Comparison of ENCODE assay signal across 14 cellular contexts in the genomic region with DNA sequence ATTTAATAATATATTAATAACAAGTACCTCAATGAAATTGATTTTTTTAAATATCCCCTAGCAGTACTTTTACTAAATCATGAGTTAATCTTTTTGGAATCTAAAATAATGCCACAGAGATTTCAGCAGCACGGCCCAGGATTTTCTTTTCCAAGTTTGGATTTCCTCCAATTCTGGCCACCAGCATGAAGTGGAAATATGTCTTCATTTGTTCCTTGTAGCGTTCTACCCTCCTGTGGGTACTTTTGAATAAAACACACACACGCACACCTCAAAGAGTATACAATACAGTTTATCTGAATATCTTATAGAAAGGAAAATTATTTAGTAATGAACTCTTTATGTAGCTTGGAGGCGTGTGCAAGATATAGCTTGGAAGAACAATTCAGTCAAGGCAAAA.
"Had no signal": no experiment of that assay in that cellular context is flagged by ENCODE, and none has a peak within 500 bp of the region (broad histone marks: within the 10 kb centered on the region; RNA-seq: fewer than 3 reads in every experiment).

No MANE protein-coding gene starts in this region.

- DNase-seq: activated CD4-positive, alpha-beta T cell treated with anti-CD3 and anti-CD28 coated beads for 4 hours; activated CD8-positive, alpha-beta memory T cell treated with anti-CD3 and anti-CD28 coated beads, Interleukin-2, amount 50 U/mL, for 4 hours; activated CD8-positive, alpha-beta T cell treated with anti-CD3 and anti-CD28 coated beads for 36 hours; cerebellar nuclear complex; dorsolateral prefrontal cortex; mesendoderm; ovary; stimulated activated CD4-positive, alpha-beta T cell treated with anti-CD3 and anti-CD28 coated beads, Interleukin-15, amount 100 ng/mL, for 24 hours; stimulated activated CD4-positive, alpha-beta T cell treated with anti-CD3 and anti-CD28 coated beads, Interleukin-4, amount 100 ng/mL, for 24 hours; stimulated activated naive CD8-positive, alpha-beta T cell treated with anti-CD3 and anti-CD28 coated beads, Interleukin-15, amount 100 ng/mL, for 72 hours; T-helper 1 cell had no signal

- H2AFZ ChIP-seq: hepatocyte, neural progenitor cell had no signal

- H3K9me3 Mint-ChIP-seq: activated CD8-positive, alpha-beta T cell treated with anti-CD3 and anti-CD28 coated beads for 36 hours; brain; neural progenitor cell; stimulated activated naive CD8-positive, alpha-beta T cell treated with anti-CD3 and anti-CD28 coated beads, Interleukin-15, amount 100 ng/mL, for 72 hours had no signal

- H3K4me1 Mint-ChIP-seq: stimulated activated naive CD8-positive, alpha-beta T cell treated with anti-CD3 and anti-CD28 coated beads, Interleukin-15, amount 100 ng/mL, for 72 hours had no signal

- H3K9me3 ChIP-seq: ovary had no signal

- H3K27ac Mint-ChIP-seq: activated CD8-positive, alpha-beta T cell treated with anti-CD3 and anti-CD28 coated beads for 36 hours; neural progenitor cell; stimulated activated naive CD8-positive, alpha-beta T cell treated with anti-CD3 and anti-CD28 coated beads, Interleukin-15, amount 100 ng/mL, for 72 hours had no signal

- H3K4me2 ChIP-seq: hepatocyte had no signal

- H3K4me3 Mint-ChIP-seq: activated CD8-positive, alpha-beta T cell treated with anti-CD3 and anti-CD28 coated beads for 36 hours; brain; neural progenitor cell; stimulated activated naive CD8-positive, alpha-beta T cell treated with anti-CD3 and anti-CD28 coated beads, Interleukin-15, amount 100 ng/mL, for 72 hours had no signal

- H3K27ac ChIP-seq: dorsolateral prefrontal cortex, hepatocyte, neural progenitor cell, ovary had no signal

- H3K9ac ChIP-seq: neural progenitor cell had no signal

- H3K27me3 ChIP-seq: hepatocyte, neural progenitor cell, ovary had no signal

- H3K4me3 ChIP-seq: dorsolateral prefrontal cortex, hepatocyte, neural progenitor cell, ovary had no signal

- H3K36me3 Mint-ChIP-seq: brain, neural progenitor cell had no signal

- H3K27me3 Mint-ChIP-seq: activated CD8-positive, alpha-beta T cell treated with anti-CD3 and anti-CD28 coated beads for 36 hours; brain; stimulated activated naive CD8-positive, alpha-beta T cell treated with anti-CD3 and anti-CD28 coated beads, Interleukin-15, amount 100 ng/mL, for 72 hours had no signal

- H3K36me3 ChIP-seq: neural progenitor cell, ovary had no signal

- H3K79me2 ChIP-seq: hepatocyte had no signal
